8 cellular contexts compared by ENCODE assay signal in genomic region chr6:158642805-158643489, GRCh38. TPM values are rescaled to one million over a fixed set of nuclear protein-coding genes. Genes with fewer than 3 reads are reported as not detected.
DNase-seq lines count a peak whose midpoint lies in the region; ATAC-seq and TF ChIP-seq lines count a peak whose summit lies in the region.

No MANE protein-coding gene starts in this region.

- peak overlapping the region; percentile 95 for H3K4me3 Mint-ChIP-seq in activated B cell treated with CpG ODN at 0.5 μM for 24 hours

- H3K9me3 Mint-ChIP-seq in activated B cell treated with CpG ODN at 0.5 μM for 24 hours: no peaks in the 10 kb centered on the region

- H3K27me3 ChIP-seq in hepatocyte (no peaks in the 10 kb centered on the region), stomach smooth muscle (ENCODE audit: control insufficient read depth in 1 of 2, insufficient read depth in 2 of 2, low read length in 2 of 2) (no peaks in the 10 kb centered on the region)

- H3K27ac Mint-ChIP-seq in activated B cell treated with CpG ODN at 0.5 μM for 24 hours: peak overlapping the region; percentile 65

- H3K27me3 Mint-ChIP-seq in activated B cell treated with CpG ODN at 0.5 μM for 24 hours: no peaks in the 10 kb centered on the region

- no peak overlapping the region for H2AFZ ChIP-seq in hepatocyte

- peak overlapping the region; percentile 89 for H3K4me2 ChIP-seq in hepatocyte

- DNase-seq in NCI-H82 (lab: John Stamatoyannopoulos, UW) (peak; percentile 44), NCI-H82 treated with DMSO at 0.1 percent for 48 hours (lab: John Stamatoyannopoulos, UW; ENCODE audit: unreplicated experiment) (no peak), activated B cell treated with CpG ODN at 0.5 μM for 24 hours (no peak), hepatocyte (ENCODE audit: low spot score) (no peak), inferior parietal cortex (ENCODE audit: extremely low spot score) (no peak), NCI-H1417 treated with DMSO at 0.1 percent for 48 hours (lab: John Stamatoyannopoulos, UW) (no peak)

- ATAC-seq in activated B cell treated with CpG ODN at 0.5 μM for 24 hours (ENCODE audit: low read depth): no peak
- no peak for ATAC-seq in activated CD4-positive, CD25-positive, alpha-beta regulatory T cell treated with anti-CD3 and anti-CD28 coated beads, Interleukin-2, amount 50 U/mL, for 24 hours

- POLR2A ChIA-PET in activated B cell treated with CpG ODN at 0.5 μM for 24 hours (lab: Charles Lee): interaction anchor here (0.6 to 0.8 kb wide), 2 partner anchors 44 to 226 kb away, joined by 3 read pairs; no protein-coding TSS in a partner anchor

- H3K9ac ChIP-seq in stomach smooth muscle (ENCODE audit: low read length in 2 of 2): peak overlapping the region; percentile 14 to 89

- intact Hi-C loops in activated B cell treated with CpG ODN at 0.5 μM for 24 hours (cut with micrococcal nuclease): loop anchor here (5.0 kb wide), 1 partner anchor 1621 kb away; no protein-coding TSS in a partner anchor

- 89% methylated on average over 11 of the region's 11 CpGs for WGBS in hepatocyte (ENCODE audit: low lambda C conversion rate, missing lambda C conversion rate)

- H3K9me3 ChIP-seq in hepatocyte (ENCODE audit: low read depth): no peaks in the 10 kb centered on the region
- H3K9me3 ChIP-seq in stomach smooth muscle (ENCODE audit: control insufficient read depth in 2 of 2, low read length in 2 of 2): no peaks in the 10 kb centered on the region

- H3K4me1 ChIP-seq in hepatocyte (ENCODE audit: insufficient read depth) (peaks cover 40% of the 10 kb centered on the region), stomach smooth muscle (ENCODE audit: control insufficient read depth, insufficient read depth, low read length) (peaks cover 30% of the 10 kb centered on the region)

- peaks cover 9% of the 10 kb centered on the region for H4K20me1 ChIP-seq in hepatocyte (ENCODE audit: insufficient read depth, poor library complexity, severe bottlenecking)

- TF ChIP-seq CTCF in activated B cell treated with CpG ODN at 0.5 μM for 24 hours (IDR thresholded peaks at IDR 0.05): no peak
- TF ChIP-seq CTCF in hepatocyte (IDR thresholded peaks at IDR 0.05; ENCODE audit: poor library complexity): no peak

- CTCF ChIA-PET in activated B cell treated with CpG ODN at 0.5 μM for 24 hours (lab: Charles Lee): interaction anchor here (0.9 to 1.1 kb wide), 2 partner anchors 19 to 422 kb away, joined by 3 to 4 read pairs; no protein-coding TSS in a partner anchor

- H3K9me2 ChIP-seq in hepatocyte (replicated peaks; ENCODE audit: insufficient read depth): no peaks in the 10 kb centered on the region

- H3K36me3 ChIP-seq in hepatocyte (replicated peaks; ENCODE audit: insufficient read depth, low read depth) (no peaks in the 10 kb centered on the region), stomach smooth muscle (ENCODE audit: control insufficient read depth in 2 of 2, insufficient read depth in 2 of 2, low read length in 2 of 2) (peaks cover 3 to 5% of the 10 kb centered on the region in 2 donors)

- H3K36me3 Mint-ChIP-seq in activated B cell treated with CpG ODN at 0.5 μM for 24 hours (ENCODE audit: low read depth): peaks cover 30% of the 10 kb centered on the region

- H3K4me3 ChIP-seq in hepatocyte: peak overlapping the region; percentile 87
- peak overlapping the region; percentile 32 to 91 for H3K4me3 ChIP-seq in stomach smooth muscle (ENCODE audit: low read length in 2 of 2)

- H3K4me1 Mint-ChIP-seq in activated B cell treated with CpG ODN at 0.5 μM for 24 hours: peaks cover 41% of the 10 kb centered on the region

- H3K79me2 ChIP-seq in hepatocyte: peaks cover 55% of the 10 kb centered on the region

- H3K27ac ChIP-seq in hepatocyte (peak overlapping the region; percentile 98), stomach smooth muscle (ENCODE audit: low read length) (peak overlapping the region; percentile 37)

RNA-seq across cellular contexts. Expression of gene DYNLT1, which starts 1.6 kb away (rescaled TPM):
- total RNA-seq in activated B cell treated with CpG ODN at 0.5 μM for 24 hours: 37.7 and 43.9 TPM in 2 replicates
- 81.4 and 82.6 TPM in 2 replicates for total RNA-seq in hepatocyte
- 180 and 219 TPM in 2 replicates for polyA plus RNA-seq in hepatocyte

RNA-seq across cellular contexts. Expression of gene SYTL3, which starts 6.9 kb away (rescaled TPM):
- total RNA-seq in activated B cell treated with CpG ODN at 0.5 μM for 24 hours: 5.8 and 6.0 TPM in 2 replicates
- total RNA-seq in hepatocyte: 1.4 and 1.7 TPM in 2 replicates
- 1.5 and 3.1 TPM in 2 replicates for polyA plus RNA-seq in hepatocyte
